9 cellular contexts compared by ENCODE assay signal in genomic region chr12:46556105-46556559, GRCh38.
DNase-seq lines count a peak whose midpoint lies in the region; ATAC-seq and TF ChIP-seq lines count a peak whose summit lies in the region.
"Had no signal": no experiment of that assay in that cellular context is flagged by ENCODE, and none has a peak within 500 bp of the region (broad histone marks: within the 10 kb centered on the region; RNA-seq: fewer than 3 reads in every experiment).

No MANE protein-coding gene starts in this region.

- H3F3A ChIP-seq in SK-N-SH (replicated peaks; ENCODE audit: insufficient read depth): peaks cover 47% of the 10 kb centered on the region

- peak overlapping the region; percentile 84 for H3K9ac ChIP-seq in SK-N-SH

- H4K20me1 ChIP-seq in SK-N-SH (ENCODE audit: insufficient read depth): no peaks in the 10 kb centered on the region

- TF ChIP-seq EP300 in SK-N-SH (IDR thresholded peaks at IDR 0.05; ENCODE audit: borderline replicate concordance in 1 of 2, low read depth in 1 of 2, low read length in 1 of 2): peak in 1 of 2 experiments; percentile 96; a peak in 2 of 4 replicates

- no peaks in the 10 kb centered on the region for H3K9me2 ChIP-seq in SK-N-SH

- H3K36me3 ChIP-seq in SK-N-SH (replicated peaks in 1 of 2; ENCODE audit: control insufficient read depth in 1 of 2, insufficient read depth in 2 of 2, low read length in 1 of 2): no peaks in the 10 kb centered on the region

- H2AFZ ChIP-seq in SK-N-SH (ENCODE audit: low read depth): no peak overlapping the region

- CTCF ChIA-PET in SK-N-SH (lab: Yijun Ruan, JAX): interaction anchor here (1.2 kb wide), 1 partner anchor 82 kb away, joined by 3 read pairs; no protein-coding TSS in a partner anchor

- H3K27me3 ChIP-seq in SK-N-SH (ENCODE audit: insufficient read depth) (no peaks in the 10 kb centered on the region), foreskin keratinocyte (no peaks in the 10 kb centered on the region)

- no peak overlapping the region for H3K4me3 Mint-ChIP-seq in progenitor cell of endocrine pancreas (ENCODE audit: low read depth)

- TF ChIP-seq CTCF in SK-N-SH (IDR thresholded peaks at IDR 0.05) (no peak), foreskin keratinocyte (conservative IDR thresholded peaks at IDR 0.05) (no peak), retinal pigment epithelial cell (conservative IDR thresholded peaks at IDR 0.05; ENCODE audit: low read depth, low read length) (no peak), progenitor cell of endocrine pancreas (IDR thresholded peaks at IDR 0.05; ENCODE audit: unreplicated experiment) (no peak)

- DNase-seq in Daoy (ENCODE audit: low read depth): peak; percentile 83
- DNase-seq in SK-N-SH: no peak
- DNase-seq in foreskin keratinocyte: peak; percentile 88 to 97
- DNase-seq in retinal pigment epithelial cell (ENCODE audit: low read depth): peak; percentile 51
- no peak for DNase-seq in progenitor cell of endocrine pancreas (ENCODE audit: low spot score, unreplicated experiment)
- DNase-seq in HuH-7 (ENCODE audit: low spot score): no peak
- DNase-seq: T-helper 1 cell had no signal

- no peaks in the 10 kb centered on the region for H3K36me3 Mint-ChIP-seq in progenitor cell of endocrine pancreas (ENCODE audit: insufficient read depth)

- no peak overlapping the region for H3K27ac Mint-ChIP-seq in progenitor cell of endocrine pancreas

- H3K79me2 ChIP-seq in SK-N-SH (ENCODE audit: insufficient read depth): no peaks in the 10 kb centered on the region

- peak overlapping the region; percentile 93 to 100; a peak in 3 of 4 replicates for H3K27ac ChIP-seq in SK-N-SH (ENCODE audit: low read depth in 2 of 2, low read length in 1 of 2)
- H3K27ac ChIP-seq in foreskin keratinocyte: peak overlapping the region; percentile 98

- no peaks in the 10 kb centered on the region for H3K9me3 ChIP-seq in SK-N-SH

- peaks cover 7% of the 10 kb centered on the region for H3K4me1 Mint-ChIP-seq in progenitor cell of endocrine pancreas (ENCODE audit: low read depth)

- no peak for TF ChIP-seq RAD21 in SK-N-SH (IDR thresholded peaks at IDR 0.05; ENCODE audit: low read length)

- H3K4me2 ChIP-seq in SK-N-SH: peak overlapping the region; percentile 75

- POLR2A ChIA-PET in SK-N-SH (lab: Yijun Ruan, JAX): no interaction called here

- H3K4me1 ChIP-seq in SK-N-SH (ENCODE audit: control insufficient read depth in 1 of 2, insufficient read depth in 2 of 2, low read depth in 1 of 2, low read length in 1 of 2) (peaks cover 5 to 54% of the 10 kb centered on the region in 2 experiments), foreskin keratinocyte (peaks cover 81% of the 10 kb centered on the region)

- H3K27me3 Mint-ChIP-seq in progenitor cell of endocrine pancreas: no peaks in the 10 kb centered on the region

- H3K4me3 ChIP-seq in SK-N-SH (ENCODE audit: low read depth in 2 of 2, low read length in 1 of 2) (peak overlapping the region in 1 of 2 experiments; percentile 42; a peak in 3 of 4 replicates), retinal pigment epithelial cell (ENCODE audit: low read length) (no peak overlapping the region)

- peak; percentile 25 for ATAC-seq in foreskin keratinocyte
- no peak for ATAC-seq in GM21737 (IDR thresholded peaks at IDR 0.05; ENCODE audit: unreplicated experiment)
- ATAC-seq in HG02642 (IDR thresholded peaks at IDR 0.05; ENCODE audit: poor library complexity, unreplicated experiment): no peak

- peaks cover 4% of the 10 kb centered on the region for H3K9me3 Mint-ChIP-seq in progenitor cell of endocrine pancreas (ENCODE audit: low read depth)

- WGBS in SK-N-SH (ENCODE audit: low lambda C conversion rate): 3% methylated on average over 2 of the region's 2 CpGs

TF ChIP-seq in SK-N-SH, 30 proteins besides CTCF, POLR2A, EP300 and RAD21 (continues in another document):
- TF ChIP-seq REST (IDR thresholded peaks at IDR 0.05; ENCODE audit: low read depth, low read length) (no peak), ZBTB33 (IDR thresholded peaks at IDR 0.05; ENCODE audit: borderline replicate concordance, low read depth) (peak; percentile 65; the same call in 1 of the 2 replicates), TCF12 (IDR thresholded peaks at IDR 0.05) (peak; percentile 92), MXI1 (IDR thresholded peaks at IDR 0.05; ENCODE audit: low read depth, low read length) (no peak), MEF2A (IDR thresholded peaks at IDR 0.05; ENCODE audit: borderline replicate concordance, low read depth) (peak; percentile 96), USF2 (IDR thresholded peaks at IDR 0.05; ENCODE audit: borderline replicate concordance, low read depth, low read length) (no peak), NRF1 (IDR thresholded peaks at IDR 0.05; ENCODE audit: low read depth, low read length) (no peak), TAF1 (IDR thresholded peaks at IDR 0.05; ENCODE audit: borderline replicate concordance, low read depth, low read length) (0 out of 2 replicates have a peak, but pooled peaks have one; percentile 16), SIN3A (IDR thresholded peaks at IDR 0.05; ENCODE audit: borderline replicate concordance, low read depth, low read length) (no peak), USF1 (IDR thresholded peaks at IDR 0.05; ENCODE audit: borderline replicate concordance, low read depth) (no peak), FOSL2 (IDR thresholded peaks at IDR 0.05; ENCODE audit: borderline replicate concordance, low read depth) (peak; percentile 81), SMC3 (IDR thresholded peaks at IDR 0.05; ENCODE audit: low read depth, low read length) (no peak), RXRA (IDR thresholded peaks at IDR 0.05; ENCODE audit: borderline replicate concordance, low read depth) (peak; percentile 90), RCOR1 (IDR thresholded peaks at IDR 0.05; ENCODE audit: low read length) (no peak), NFIC (IDR thresholded peaks at IDR 0.05; ENCODE audit: borderline replicate concordance) (peak; percentile 86), GABPA (IDR thresholded peaks at IDR 0.05; ENCODE audit: low read depth) (0 out of 2 replicates have a peak, but pooled peaks have one; percentile 19), RFX5 (IDR thresholded peaks at IDR 0.05; ENCODE audit: low read length) (no peak), CHD2 (IDR thresholded peaks at IDR 0.05; ENCODE audit: low read length, partially characterized antibody) (no peak), GATA2 (CRISPR knock-in tag; IDR thresholded peaks at IDR 0.05) (no peak)

Comparison
In these comparisons a context has a peak if more than half of its experiments do, and no peak if none do; other contexts are left out.
1. DNase-seq: peak in Daoy (single experiment), foreskin keratinocyte (2 of 2) and retinal pigment epithelial cell (single experiment); none in SK-N-SH (single experiment), progenitor cell of endocrine pancreas (single experiment) and HuH-7 (single experiment).